In the genomic region with DNA sequence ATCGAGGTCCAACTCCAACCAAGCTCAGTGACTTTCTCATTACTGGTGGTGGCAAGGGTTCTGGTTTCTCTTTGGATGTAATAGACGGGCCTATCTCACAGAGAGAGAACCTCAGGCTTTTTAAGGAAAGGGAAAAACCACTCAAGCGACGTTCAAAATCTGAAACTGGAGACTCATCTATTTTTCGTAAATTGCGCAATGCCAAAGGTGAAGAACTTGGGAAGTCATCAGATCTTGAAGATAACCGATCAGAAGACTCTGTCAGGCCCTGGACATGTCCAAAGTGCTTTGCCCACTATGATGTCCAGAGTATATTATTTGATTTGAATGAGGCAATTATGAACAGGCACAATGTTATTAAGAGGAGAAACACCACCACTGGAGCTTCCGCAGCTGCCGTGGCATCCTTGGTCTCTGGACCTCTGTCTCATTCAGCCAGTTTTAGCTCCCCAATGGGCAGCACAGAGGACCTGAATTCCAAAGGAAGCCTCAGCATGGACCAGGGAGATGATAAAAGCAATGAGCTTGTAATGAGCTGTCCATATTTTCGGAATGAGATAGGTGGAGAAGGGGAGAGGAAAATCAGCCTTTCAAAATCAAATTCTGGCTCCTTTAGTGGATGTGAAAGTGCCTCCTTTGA, we compare ENCODE assay signal across 15 cellular contexts.
"Had no signal": no experiment of that assay in that cellular context is flagged by ENCODE, and none has a peak within 500 bp of the region (broad histone marks: within the 10 kb centered on the region; RNA-seq: fewer than 3 reads in every experiment).

No MANE protein-coding gene starts in this region.

- H3K27me3 Mint-ChIP-seq: activated CD4-positive, alpha-beta memory T cell treated with anti-CD3 and anti-CD28 coated beads for 36 hours; central memory CD8-positive, alpha-beta T cell; stimulated activated naive CD8-positive, alpha-beta T cell treated with anti-CD3 and anti-CD28 coated beads, Interleukin-15, Interleukin-2, amounts not matched to agents 100 ng/mL and 50 ng/mL, for 24 hours had no signal

- H3K27ac Mint-ChIP-seq: activated CD4-positive, alpha-beta memory T cell treated with anti-CD3 and anti-CD28 coated beads for 36 hours; immature natural killer cell; natural killer cell; stimulated activated naive CD8-positive, alpha-beta T cell treated with anti-CD3 and anti-CD28 coated beads, Interleukin-15, Interleukin-2, amounts not matched to agents 100 ng/mL and 50 ng/mL, for 24 hours had no signal

- H3K27ac ChIP-seq: right atrium auricular region, VCaP had no signal

- H3K9me3 ChIP-seq: right atrium auricular region, testis had no signal

- H3K36me3 Mint-ChIP-seq: natural killer cell had no signal

- H3K27me3 ChIP-seq: right atrium auricular region, testis had no signal

- H3K4me3 ChIP-seq: lung, right atrium auricular region, testis had no signal

- H3K36me3 ChIP-seq: right atrium auricular region had no signal

- DNase-seq: activated CD4-positive, alpha-beta memory T cell treated with anti-CD3 and anti-CD28 coated beads for 36 hours; activated CD8-positive, alpha-beta memory T cell treated with anti-CD3 and anti-CD28 coated beads, Interleukin-2, amount 50 U/mL, for 48 hours; activated naive CD4-positive, alpha-beta T cell treated with Interleukin-2 at 50 U/mL for 16 hours; glutamatergic neuron; immature natural killer cell; left cardiac atrium; natural killer cell; T1000; testis had no signal

- ATAC-seq: esophagus mucosa, left cardiac atrium, natural killer cell had no signal

- H3K4me3 Mint-ChIP-seq: activated CD4-positive, alpha-beta memory T cell treated with anti-CD3 and anti-CD28 coated beads for 36 hours; central memory CD8-positive, alpha-beta T cell; immature natural killer cell; natural killer cell; stimulated activated naive CD8-positive, alpha-beta T cell treated with anti-CD3 and anti-CD28 coated beads, Interleukin-15, Interleukin-2, amounts not matched to agents 100 ng/mL and 50 ng/mL, for 24 hours had no signal

- H3K9me3 Mint-ChIP-seq: activated CD4-positive, alpha-beta memory T cell treated with anti-CD3 and anti-CD28 coated beads for 36 hours; central memory CD8-positive, alpha-beta T cell; immature natural killer cell; natural killer cell; stimulated activated naive CD8-positive, alpha-beta T cell treated with anti-CD3 and anti-CD28 coated beads, Interleukin-15, Interleukin-2, amounts not matched to agents 100 ng/mL and 50 ng/mL, for 24 hours had no signal
